In the genomic region with DNA sequence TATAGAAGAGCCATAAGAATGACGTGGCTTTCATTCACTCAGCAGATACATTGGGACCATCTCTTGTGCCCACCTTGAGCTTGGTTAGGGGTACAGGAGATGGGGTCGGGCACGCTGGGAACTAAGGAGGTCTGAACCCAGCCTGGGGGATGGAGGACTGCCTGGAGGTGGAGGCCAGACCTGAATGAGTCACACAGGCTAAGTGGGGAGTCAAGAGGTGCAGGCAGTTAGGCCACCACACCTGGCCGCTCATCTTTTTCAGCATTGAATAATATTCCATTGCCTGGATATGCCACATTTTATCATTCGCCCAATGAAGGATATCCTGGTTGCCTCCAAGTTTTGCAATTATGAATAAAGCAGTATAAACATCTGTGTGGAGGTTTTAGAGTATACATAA, we compare ENCODE assay signal across 2 cellular contexts.
TF ChIP-seq lines count a peak whose summit lies in the region.

No MANE protein-coding gene starts in this region.

TF ChIP-seq in A549, 52 proteins besides CTCF, POLR2A, EP300 and RAD21 (continued from another document):
- TF ChIP-seq SMC3 (IDR thresholded peaks at IDR 0.05) (no peak), ZFP36 (IDR thresholded peaks at IDR 0.05; ENCODE audit: borderline replicate concordance, partially characterized antibody) (peak; percentile 7), MYC (IDR thresholded peaks at IDR 0.05; ENCODE audit: borderline replicate concordance, low read length) (no peak), HEYL (CRISPR knock-in tag; IDR thresholded peaks at IDR 0.05) (no peak), MAZ (IDR thresholded peaks at IDR 0.05; ENCODE audit: borderline replicate concordance, low read depth, low read length) (no peak), CHD2 (IDR thresholded peaks at IDR 0.05; ENCODE audit: low read length, partially characterized antibody) (no peak)

TF ChIP-seq in GM23338, 12 proteins besides CTCF, POLR2A, EP300 and RAD21:
- TF ChIP-seq ZNF331 (CRISPR knock-in tag; IDR thresholded peaks at IDR 0.05; ENCODE audit: low read depth) (no peak), ETS1 (IDR thresholded peaks at IDR 0.05) (no peak), JUNB (IDR thresholded peaks at IDR 0.05; ENCODE audit: unreplicated experiment) (no peak), ZNF114 (CRISPR knock-in tag; IDR thresholded peaks at IDR 0.05) (no peak), STAT1 (IDR thresholded peaks at IDR 0.05; ENCODE audit: unreplicated experiment) (no peak), CREB1 (CRISPR knock-in tag; IDR thresholded peaks at IDR 0.05; ENCODE audit: low read depth) (no peak), EZH2 (IDR thresholded peaks at IDR 0.05; ENCODE audit: low read depth, unreplicated experiment) (no peak), NANOG (IDR thresholded peaks at IDR 0.05; ENCODE audit: borderline replicate concordance) (no peak), POLR2AphosphoS5 (IDR thresholded peaks at IDR 0.05; ENCODE audit: low read depth) (no peak), EZH2phosphoT487 (IDR thresholded peaks at IDR 0.05; ENCODE audit: unreplicated experiment) (no peak)
- TF ChIP-seq, protein P1, sequence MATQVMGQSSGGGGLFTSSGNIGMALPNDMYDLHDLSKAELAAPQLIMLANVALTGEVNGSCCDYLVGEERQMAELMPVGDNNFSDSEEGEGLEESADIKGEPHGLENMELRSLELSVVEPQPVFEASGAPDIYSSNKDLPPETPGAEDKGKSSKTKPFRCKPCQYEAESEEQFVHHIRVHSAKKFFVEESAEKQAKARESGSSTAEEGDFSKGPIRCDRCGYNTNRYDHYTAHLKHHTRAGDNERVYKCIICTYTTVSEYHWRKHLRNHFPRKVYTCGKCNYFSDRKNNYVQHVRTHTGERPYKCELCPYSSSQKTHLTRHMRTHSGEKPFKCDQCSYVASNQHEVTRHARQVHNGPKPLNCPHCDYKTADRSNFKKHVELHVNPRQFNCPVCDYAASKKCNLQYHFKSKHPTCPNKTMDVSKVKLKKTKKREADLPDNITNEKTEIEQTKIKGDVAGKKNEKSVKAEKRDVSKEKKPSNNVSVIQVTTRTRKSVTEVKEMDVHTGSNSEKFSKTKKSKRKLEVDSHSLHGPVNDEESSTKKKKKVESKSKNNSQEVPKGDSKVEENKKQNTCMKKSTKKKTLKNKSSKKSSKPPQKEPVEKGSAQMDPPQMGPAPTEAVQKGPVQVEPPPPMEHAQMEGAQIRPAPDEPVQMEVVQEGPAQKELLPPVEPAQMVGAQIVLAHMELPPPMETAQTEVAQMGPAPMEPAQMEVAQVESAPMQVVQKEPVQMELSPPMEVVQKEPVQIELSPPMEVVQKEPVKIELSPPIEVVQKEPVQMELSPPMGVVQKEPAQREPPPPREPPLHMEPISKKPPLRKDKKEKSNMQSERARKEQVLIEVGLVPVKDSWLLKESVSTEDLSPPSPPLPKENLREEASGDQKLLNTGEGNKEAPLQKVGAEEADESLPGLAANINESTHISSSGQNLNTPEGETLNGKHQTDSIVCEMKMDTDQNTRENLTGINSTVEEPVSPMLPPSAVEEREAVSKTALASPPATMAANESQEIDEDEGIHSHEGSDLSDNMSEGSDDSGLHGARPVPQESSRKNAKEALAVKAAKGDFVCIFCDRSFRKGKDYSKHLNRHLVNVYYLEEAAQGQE (IDR thresholded peaks at IDR 0.05; ENCODE audit: unreplicated experiment): no peak
- TF ChIP-seq, protein P2, sequence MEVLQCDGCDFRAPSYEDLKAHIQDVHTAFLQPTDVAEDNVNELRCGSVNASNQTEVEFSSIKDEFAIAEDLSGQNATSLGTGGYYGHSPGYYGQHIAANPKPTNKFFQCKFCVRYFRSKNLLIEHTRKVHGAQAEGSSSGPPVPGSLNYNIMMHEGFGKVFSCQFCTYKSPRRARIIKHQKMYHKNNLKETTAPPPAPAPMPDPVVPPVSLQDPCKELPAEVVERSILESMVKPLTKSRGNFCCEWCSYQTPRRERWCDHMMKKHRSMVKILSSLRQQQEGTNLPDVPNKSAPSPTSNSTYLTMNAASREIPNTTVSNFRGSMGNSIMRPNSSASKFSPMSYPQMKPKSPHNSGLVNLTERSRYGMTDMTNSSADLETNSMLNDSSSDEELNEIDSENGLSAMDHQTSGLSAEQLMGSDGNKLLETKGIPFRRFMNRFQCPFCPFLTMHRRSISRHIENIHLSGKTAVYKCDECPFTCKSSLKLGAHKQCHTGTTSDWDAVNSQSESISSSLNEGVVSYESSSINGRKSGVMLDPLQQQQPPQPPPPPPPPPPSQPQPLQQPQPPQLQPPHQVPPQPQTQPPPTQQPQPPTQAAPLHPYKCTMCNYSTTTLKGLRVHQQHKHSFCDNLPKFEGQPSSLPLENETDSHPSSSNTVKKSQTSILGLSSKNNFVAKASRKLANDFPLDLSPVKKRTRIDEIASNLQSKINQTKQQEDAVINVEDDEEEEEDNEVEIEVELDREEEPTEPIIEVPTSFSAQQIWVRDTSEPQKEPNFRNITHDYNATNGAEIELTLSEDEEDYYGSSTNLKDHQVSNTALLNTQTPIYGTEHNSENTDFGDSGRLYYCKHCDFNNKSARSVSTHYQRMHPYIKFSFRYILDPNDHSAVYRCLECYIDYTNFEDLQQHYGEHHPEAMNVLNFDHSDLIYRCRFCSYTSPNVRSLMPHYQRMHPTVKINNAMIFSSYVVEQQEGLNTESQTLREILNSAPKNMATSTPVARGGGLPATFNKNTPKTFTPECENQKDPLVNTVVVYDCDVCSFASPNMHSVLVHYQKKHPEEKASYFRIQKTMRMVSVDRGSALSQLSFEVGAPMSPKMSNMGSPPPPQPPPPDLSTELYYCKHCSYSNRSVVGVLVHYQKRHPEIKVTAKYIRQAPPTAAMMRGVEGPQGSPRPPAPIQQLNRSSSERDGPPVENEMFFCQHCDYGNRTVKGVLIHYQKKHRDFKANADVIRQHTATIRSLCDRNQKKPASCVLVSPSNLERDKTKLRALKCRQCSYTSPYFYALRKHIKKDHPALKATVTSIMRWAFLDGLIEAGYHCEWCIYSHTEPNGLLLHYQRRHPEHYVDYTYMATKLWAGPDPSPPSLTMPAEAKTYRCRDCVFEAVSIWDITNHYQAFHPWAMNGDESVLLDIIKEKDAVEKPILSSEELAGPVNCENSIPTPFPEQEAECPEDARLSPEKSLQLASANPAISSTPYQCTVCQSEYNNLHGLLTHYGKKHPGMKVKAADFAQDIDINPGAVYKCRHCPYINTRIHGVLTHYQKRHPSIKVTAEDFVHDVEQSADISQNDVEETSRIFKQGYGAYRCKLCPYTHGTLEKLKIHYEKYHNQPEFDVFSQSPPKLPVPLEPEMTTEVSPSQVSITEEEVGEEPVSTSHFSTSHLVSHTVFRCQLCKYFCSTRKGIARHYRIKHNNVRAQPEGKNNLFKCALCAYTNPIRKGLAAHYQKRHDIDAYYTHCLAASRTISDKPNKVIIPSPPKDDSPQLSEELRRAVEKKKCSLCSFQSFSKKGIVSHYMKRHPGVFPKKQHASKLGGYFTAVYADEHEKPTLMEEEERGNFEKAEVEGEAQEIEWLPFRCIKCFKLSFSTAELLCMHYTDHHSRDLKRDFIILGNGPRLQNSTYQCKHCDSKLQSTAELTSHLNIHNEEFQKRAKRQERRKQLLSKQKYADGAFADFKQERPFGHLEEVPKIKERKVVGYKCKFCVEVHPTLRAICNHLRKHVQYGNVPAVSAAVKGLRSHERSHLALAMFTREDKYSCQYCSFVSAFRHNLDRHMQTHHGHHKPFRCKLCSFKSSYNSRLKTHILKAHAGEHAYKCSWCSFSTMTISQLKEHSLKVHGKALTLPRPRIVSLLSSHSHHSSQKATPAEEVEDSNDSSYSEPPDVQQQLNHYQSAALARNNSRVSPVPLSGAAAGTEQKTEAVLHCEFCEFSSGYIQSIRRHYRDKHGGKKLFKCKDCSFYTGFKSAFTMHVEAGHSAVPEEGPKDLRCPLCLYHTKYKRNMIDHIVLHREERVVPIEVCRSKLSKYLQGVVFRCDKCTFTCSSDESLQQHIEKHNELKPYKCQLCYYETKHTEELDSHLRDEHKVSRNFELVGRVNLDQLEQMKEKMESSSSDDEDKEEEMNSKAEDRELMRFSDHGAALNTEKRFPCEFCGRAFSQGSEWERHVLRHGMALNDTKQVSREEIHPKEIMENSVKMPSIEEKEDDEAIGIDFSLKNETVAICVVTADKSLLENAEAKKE (CRISPR knock-in tag; IDR thresholded peaks at IDR 0.05): no peak
